28 cellular contexts compared by ENCODE assay signal in genomic region chr15:59485036-59485435, GRCh38.
"Had no signal": no experiment of that assay in that cellular context is flagged by ENCODE, and none has a peak within 500 bp of the region (broad histone marks: within the 10 kb centered on the region; RNA-seq: fewer than 3 reads in every experiment).

No MANE protein-coding gene starts in this region.

- H3K27ac ChIP-seq: neural progenitor cell, ovary, parathyroid adenoma, psoas muscle, right lobe of liver, sigmoid colon, suprapubic skin, testis, tibial artery, transverse colon, upper lobe of left lung, vagina had no signal

- H3K36me3 ChIP-seq: neural progenitor cell, ovary, right lobe of liver, sigmoid colon, suprapubic skin, tibial artery, transverse colon, upper lobe of left lung, vagina had no signal

- H3K4me1 Mint-ChIP-seq: nephron; neural progenitor cell; stimulated activated effector memory CD8-positive, alpha-beta T cell treated with anti-CD3 and anti-CD28 coated beads, Interleukin-12 subunit alpha, Interleukin-12 subunit beta, amount 100 ng/mL, for 72 hours; stimulated activated naive CD8-positive, alpha-beta T cell treated with anti-CD3 and anti-CD28 coated beads, Interleukin-15, amount 100 ng/mL, for 72 hours had no signal

- H3K9ac ChIP-seq: neural progenitor cell, parathyroid adenoma had no signal

- H3K4me2 ChIP-seq: neural progenitor cell had no signal

- H3K4me1 ChIP-seq: neural progenitor cell, parathyroid adenoma, psoas muscle, right lobe of liver, sigmoid colon, testis, tibial artery, transverse colon, upper lobe of left lung, vagina had no signal

- H3K27me3 ChIP-seq: neural progenitor cell, ovary, right lobe of liver, sigmoid colon, suprapubic skin, testis, tibial artery, transverse colon, upper lobe of left lung, vagina had no signal

- H3K79me2 ChIP-seq: parathyroid adenoma had no signal

- H3K27ac Mint-ChIP-seq: natural killer cell; nephron; neural progenitor cell; progenitor cell of endocrine pancreas; stimulated activated effector memory CD8-positive, alpha-beta T cell treated with anti-CD3 and anti-CD28 coated beads, Interleukin-12 subunit alpha, Interleukin-12 subunit beta, amount 100 ng/mL, for 72 hours had no signal

- H3K4me3 ChIP-seq: neural progenitor cell, ovary, psoas muscle, right lobe of liver, sigmoid colon, suprapubic skin, testis, tibial artery, transverse colon, upper lobe of left lung, vagina had no signal

- H2AFZ ChIP-seq: neural progenitor cell, parathyroid adenoma had no signal

- H3K4me3 Mint-ChIP-seq: natural killer cell; nephron; neural progenitor cell; stimulated activated effector memory CD8-positive, alpha-beta T cell treated with anti-CD3 and anti-CD28 coated beads, Interleukin-12 subunit alpha, Interleukin-12 subunit beta, amount 100 ng/mL, for 72 hours; stimulated activated naive CD8-positive, alpha-beta T cell treated with anti-CD3 and anti-CD28 coated beads, Interleukin-15, amount 100 ng/mL, for 72 hours had no signal

- ATAC-seq: natural killer cell; psoas muscle; right lobe of liver; stimulated activated effector memory CD8-positive, alpha-beta T cell treated with anti-CD3 and anti-CD28 coated beads, Interleukin-12 subunit alpha, Interleukin-12 subunit beta, amount 100 ng/mL, for 72 hours; stimulated activated naive CD8-positive, alpha-beta T cell treated with anti-CD3 and anti-CD28 coated beads, Interleukin-15, amount 100 ng/mL, for 72 hours; stimulated activated naive CD8-positive, alpha-beta T cell treated with anti-CD3 and anti-CD28 coated beads, Interleukin-15, Interleukin-2, amounts not matched to agents 100 U/mL and 50 U/mL, for 24 hours had no signal

- H3K9me3 ChIP-seq: ovary, psoas muscle, right lobe of liver, suprapubic skin, testis, tibial artery, upper lobe of left lung, vagina had no signal

- H3K27me3 Mint-ChIP-seq: progenitor cell of endocrine pancreas had no signal

- H3K36me3 Mint-ChIP-seq: natural killer cell; stimulated activated effector memory CD8-positive, alpha-beta T cell treated with anti-CD3 and anti-CD28 coated beads, Interleukin-12 subunit alpha, Interleukin-12 subunit beta, amount 100 ng/mL, for 72 hours had no signal

- DNase-seq: natural killer cell; occipital lobe; ovary; posterior cingulate gyrus; psoas muscle; right cardiac atrium; right lobe of liver; sigmoid colon; small intestine; stimulated activated CD4-positive, alpha-beta T cell treated with anti-CD3 and anti-CD28 coated beads, Interleukin-15, amount 100 ng/mL, for 24 hours; stimulated activated CD4-positive, alpha-beta T cell treated with anti-CD3 and anti-CD28 coated beads, Interleukin-2, amount 100 ng/mL, for 24 hours; stimulated activated CD4-positive, alpha-beta T cell treated with anti-CD3 and anti-CD28 coated beads, Interleukin-2, amount 100 ng/mL, for 48 hours; stimulated activated CD4-positive, alpha-beta T cell treated with anti-CD3 and anti-CD28 coated beads, Interleukin-4, amount 100 ng/mL, for 24 hours; stimulated activated naive CD4-positive, alpha-beta T cell; stimulated activated naive CD8-positive, alpha-beta T cell treated with anti-CD3 and anti-CD28 coated beads, Interleukin-15, amount 100 ng/mL, for 72 hours; stimulated activated naive CD8-positive, alpha-beta T cell treated with anti-CD3 and anti-CD28 coated beads, Interleukin-15, Interleukin-2, amounts not matched to agents 100 U/mL and 50 U/mL, for 24 hours; substantia nigra; testis; tibial artery; transverse colon; upper lobe of left lung had no signal

- H3K9me3 Mint-ChIP-seq: natural killer cell; stimulated activated effector memory CD8-positive, alpha-beta T cell treated with anti-CD3 and anti-CD28 coated beads, Interleukin-12 subunit alpha, Interleukin-12 subunit beta, amount 100 ng/mL, for 72 hours; stimulated activated naive CD8-positive, alpha-beta T cell treated with anti-CD3 and anti-CD28 coated beads, Interleukin-15, amount 100 ng/mL, for 72 hours had no signal
